Comparison of ENCODE assay signal across 16 cellular contexts in genomic region chr11:85540635-85541034, GRCh38.
A peak's percentile ranks its signal among the peaks of the same experiment; 100 is the strongest.
DNase-seq lines count a peak whose midpoint lies in the region; ATAC-seq and TF ChIP-seq lines count a peak whose summit lies in the region.
"Had no signal": no experiment of that assay in that cellular context is flagged by ENCODE, and none has a peak within 500 bp of the region (broad histone marks: within the 10 kb centered on the region; RNA-seq: fewer than 3 reads in every experiment).

No MANE protein-coding gene starts in this region.

- peak; percentile 50 to 59 for TF ChIP-seq CTCF in GM23338 (conservative IDR thresholded peaks at IDR 0.05; ENCODE audit: low read depth in 2 of 2)
- TF ChIP-seq CTCF in suprapubic skin (IDR thresholded peaks at IDR 0.05) = no peak

- peaks cover 50% of the 10 kb centered on the region for H3K36me3 Mint-ChIP-seq in GM23338 (ENCODE audit: low read depth)
- H3K36me3 Mint-ChIP-seq in naive thymus-derived CD8-positive, alpha-beta T cell = peaks cover 0 to 14% (median 4%) of the 10 kb centered on the region in 3 donors

- no peaks in the 10 kb centered on the region for H3K27me3 ChIP-seq in GM23338 (ENCODE audit: insufficient read depth)
- no peaks in the 10 kb centered on the region for H3K27me3 ChIP-seq in suprapubic skin
- H3K27me3 ChIP-seq: hepatocyte had no signal

- no peak for TF ChIP-seq EP300 in suprapubic skin (IDR thresholded peaks at IDR 0.05)

- peaks cover 5% of the 10 kb centered on the region for H3K27me3 Mint-ChIP-seq in GM23338 (ENCODE audit: insufficient read depth, low read depth, poor library complexity)
- no peaks in the 10 kb centered on the region for H3K27me3 Mint-ChIP-seq in naive thymus-derived CD8-positive, alpha-beta T cell
- H3K27me3 Mint-ChIP-seq: activated CD4-positive, alpha-beta T cell treated with anti-CD3 and anti-CD28 coated beads, Interleukin-2, amount 10 ng/mL, durations not matched to agents 7 days and 5 days had no signal

- peaks cover 38% of the 10 kb centered on the region for H3K4me1 ChIP-seq in GM23338 (ENCODE audit: insufficient read depth)
- H3K4me1 ChIP-seq in suprapubic skin = peaks cover 5% of the 10 kb centered on the region

- H2AFZ ChIP-seq in GM23338 = no peak overlapping the region
- H2AFZ ChIP-seq: hepatocyte had no signal

- peaks cover 4% of the 10 kb centered on the region; the same call in 1 of the 2 replicates for H3K9me2 ChIP-seq in GM23338 (ENCODE audit: insufficient read depth)

- intact Hi-C loops in left ventricle myocardium superior (cut with micrococcal nuclease) = no loop called here

- peaks cover 5% of the 10 kb centered on the region; the same call in 1 of the 2 replicates for H3F3A ChIP-seq in GM23338 (replicated peaks; ENCODE audit: low read depth)

- DNase-seq in GM23338 (ENCODE audit: low spot score) (peak; percentile 63), SK-MEL-5 (ENCODE audit: low read depth, low spot score) (peak; percentile 2), left ventricle myocardium superior (no peak), pons (ENCODE audit: low spot score) (peak; percentile 2), G401 (ENCODE audit: low spot score) (no peak), suprapubic skin (ENCODE audit: low spot score in 2 of 2) (no peak)
- DNase-seq in naive thymus-derived CD8-positive, alpha-beta T cell = no peak
- DNase-seq: activated CD4-positive, alpha-beta T cell treated with anti-CD3 and anti-CD28 coated beads, Interleukin-2, amount 10 ng/mL, durations not matched to agents 7 days and 5 days; amniotic stem cell; effector memory CD8-positive, alpha-beta T cell; left colon; mucosa of descending colon; SW 1271 had no signal

- H3K4me3 ChIP-seq in GM23338 (no peak overlapping the region), suprapubic skin (no peak overlapping the region)
- H3K4me3 ChIP-seq: hepatocyte, mucosa of descending colon had no signal

- no peaks in the 10 kb centered on the region for H4K20me1 ChIP-seq in GM23338 (replicated peaks; ENCODE audit: insufficient read depth)

- H3K4me1 Mint-ChIP-seq in GM23338 = peaks cover 33% of the 10 kb centered on the region
- H3K4me1 Mint-ChIP-seq in naive thymus-derived CD8-positive, alpha-beta T cell = no peaks in the 10 kb centered on the region
- H3K4me1 Mint-ChIP-seq: activated CD4-positive, alpha-beta T cell treated with anti-CD3 and anti-CD28 coated beads, Interleukin-2, amount 10 ng/mL, durations not matched to agents 7 days and 5 days had no signal

- ATAC-seq in GM23338 (peak; percentile 96), left ventricle myocardium superior (peak; percentile 46), HG02981 (IDR thresholded peaks at IDR 0.05; ENCODE audit: unreplicated experiment) (no peak)
- no peak for ATAC-seq in naive thymus-derived CD8-positive, alpha-beta T cell
- ATAC-seq: effector memory CD8-positive, alpha-beta T cell; left colon; mucosa of descending colon had no signal

- no peak overlapping the region for H3K4me3 Mint-ChIP-seq in GM23338
- H3K4me3 Mint-ChIP-seq in naive thymus-derived CD8-positive, alpha-beta T cell = no peak overlapping the region
- H3K4me3 Mint-ChIP-seq: activated CD4-positive, alpha-beta T cell treated with anti-CD3 and anti-CD28 coated beads, Interleukin-2, amount 10 ng/mL, durations not matched to agents 7 days and 5 days; effector memory CD8-positive, alpha-beta T cell had no signal

- WGBS in suprapubic skin = 30% methylated on average over 5 of the region's 5 CpGs

- H3K4me2 ChIP-seq in GM23338 = peak overlapping the region; percentile 6
- H3K4me2 ChIP-seq: hepatocyte had no signal

- TF ChIP-seq POLR2A in suprapubic skin (IDR thresholded peaks at IDR 0.05) = no peak

- H3K9me3 Mint-ChIP-seq in GM23338 = peaks cover 23% of the 10 kb centered on the region
- peaks cover 0 to 17% (median 4%) of the 10 kb centered on the region in 9 donors for H3K9me3 Mint-ChIP-seq in naive thymus-derived CD8-positive, alpha-beta T cell
- H3K9me3 Mint-ChIP-seq: activated CD4-positive, alpha-beta T cell treated with anti-CD3 and anti-CD28 coated beads, Interleukin-2, amount 10 ng/mL, durations not matched to agents 7 days and 5 days; effector memory CD8-positive, alpha-beta T cell had no signal

- H3K9me3 ChIP-seq in suprapubic skin = peaks cover 4% of the 10 kb centered on the region
- H3K9me3 ChIP-seq: mucosa of descending colon had no signal

- in situ Hi-C loops in SK-MEL-5 (cut with HindIII; ENCODE audit: low pct_unique_long_range_greater_than_20kb, low sequenced_read_pairs) = no loop called here
- in situ Hi-C loops in G401 (cut with HindIII; ENCODE audit: low sequenced_read_pairs) = no loop called here

- peak overlapping the region; percentile 85 for H3K27ac Mint-ChIP-seq in GM23338
- H3K27ac Mint-ChIP-seq in naive thymus-derived CD8-positive, alpha-beta T cell = no peak overlapping the region
- H3K27ac Mint-ChIP-seq: activated CD4-positive, alpha-beta T cell treated with anti-CD3 and anti-CD28 coated beads, Interleukin-2, amount 10 ng/mL, durations not matched to agents 7 days and 5 days; effector memory CD8-positive, alpha-beta T cell had no signal

- H3K79me2 ChIP-seq in GM23338 (replicated peaks; ENCODE audit: insufficient read depth) = no peaks in the 10 kb centered on the region
- H3K79me2 ChIP-seq: hepatocyte had no signal

- H3K27ac ChIP-seq in GM23338 (ENCODE audit: low read depth) (peak overlapping the region; percentile 84; the same call in 1 of the 2 replicates), suprapubic skin (no peak overlapping the region)
- H3K27ac ChIP-seq: hepatocyte, RWPE1 had no signal

- POLR2A ChIA-PET in naive thymus-derived CD8-positive, alpha-beta T cell (lab: Charles Lee) = no interaction called here

- H3K36me3 ChIP-seq in GM23338 (ENCODE audit: insufficient read depth) (no peaks in the 10 kb centered on the region; the same call in 1 of the 2 replicates), suprapubic skin (no peaks in the 10 kb centered on the region)

TF ChIP-seq in GM23338, 12 proteins besides CTCF, POLR2A, EP300 and RAD21:
- TF ChIP-seq EZH2 (IDR thresholded peaks at IDR 0.05; ENCODE audit: low read depth, unreplicated experiment) = no peak

Comparison
In these comparisons a context has a peak if more than half of its experiments do, and no peak if none do; other contexts are left out.
1. ATAC-seq: peak in GM23338 (single experiment) and left ventricle myocardium superior (single experiment); none in HG02981 (single experiment) and naive thymus-derived CD8-positive, alpha-beta T cell (0 of 2).
2. DNase-seq: peak in GM23338 (single experiment), SK-MEL-5 (single experiment) and pons (single experiment); none in left ventricle myocardium superior (single experiment), naive thymus-derived CD8-positive, alpha-beta T cell (0 of 10), G401 (single experiment) and suprapubic skin (0 of 2).
3. CTCF ChIP-seq: peak in GM23338 (2 of 2); none in suprapubic skin (0 of 2).